ENCODE assay signal across 1 cellular context in genomic region chr9:72364679-72365524, GRCh38.
TF ChIP-seq lines count a peak whose summit lies in the region.

TSS of gene ZFAND5 (minus strand) at chr9:72365208. CDS start at chr9:72360778, 4,430 bp downstream.

TF ChIP-seq in HepG2, 621 proteins besides CTCF, POLR2A, EP300 and RAD21 (continued from another document and continues in another):
- TF ChIP-seq, protein P1, sequence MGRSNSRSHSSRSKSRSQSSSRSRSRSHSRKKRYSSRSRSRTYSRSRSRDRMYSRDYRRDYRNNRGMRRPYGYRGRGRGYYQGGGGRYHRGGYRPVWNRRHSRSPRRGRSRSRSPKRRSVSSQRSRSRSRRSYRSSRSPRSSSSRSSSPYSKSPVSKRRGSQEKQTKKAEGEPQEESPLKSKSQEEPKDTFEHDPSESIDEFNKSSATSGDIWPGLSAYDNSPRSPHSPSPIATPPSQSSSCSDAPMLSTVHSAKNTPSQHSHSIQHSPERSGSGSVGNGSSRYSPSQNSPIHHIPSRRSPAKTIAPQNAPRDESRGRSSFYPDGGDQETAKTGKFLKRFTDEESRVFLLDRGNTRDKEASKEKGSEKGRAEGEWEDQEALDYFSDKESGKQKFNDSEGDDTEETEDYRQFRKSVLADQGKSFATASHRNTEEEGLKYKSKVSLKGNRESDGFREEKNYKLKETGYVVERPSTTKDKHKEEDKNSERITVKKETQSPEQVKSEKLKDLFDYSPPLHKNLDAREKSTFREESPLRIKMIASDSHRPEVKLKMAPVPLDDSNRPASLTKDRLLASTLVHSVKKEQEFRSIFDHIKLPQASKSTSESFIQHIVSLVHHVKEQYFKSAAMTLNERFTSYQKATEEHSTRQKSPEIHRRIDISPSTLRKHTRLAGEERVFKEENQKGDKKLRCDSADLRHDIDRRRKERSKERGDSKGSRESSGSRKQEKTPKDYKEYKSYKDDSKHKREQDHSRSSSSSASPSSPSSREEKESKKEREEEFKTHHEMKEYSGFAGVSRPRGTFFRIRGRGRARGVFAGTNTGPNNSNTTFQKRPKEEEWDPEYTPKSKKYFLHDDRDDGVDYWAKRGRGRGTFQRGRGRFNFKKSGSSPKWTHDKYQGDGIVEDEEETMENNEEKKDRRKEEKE (IDR thresholded peaks at IDR 0.05): no peak
- TF ChIP-seq, protein P2, sequence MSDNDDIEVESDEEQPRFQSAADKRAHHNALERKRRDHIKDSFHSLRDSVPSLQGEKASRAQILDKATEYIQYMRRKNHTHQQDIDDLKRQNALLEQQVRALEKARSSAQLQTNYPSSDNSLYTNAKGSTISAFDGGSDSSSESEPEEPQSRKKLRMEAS (IDR thresholded peaks at IDR 0.05): peak; percentile 1; the same call in 1 of the 2 replicates
- no peak for TF ChIP-seq WIZ (CRISPR knock-in tag; IDR thresholded peaks at IDR 0.05)
- peak; percentile 40 for TF ChIP-seq KAT7 (CRISPR knock-in tag; IDR thresholded peaks at IDR 0.05; ENCODE audit: borderline replicate concordance)
- TF ChIP-seq GZF1 (CRISPR knock-in tag; IDR thresholded peaks at IDR 0.05): no peak
- no peak for TF ChIP-seq FOXA1 (IDR thresholded peaks at IDR 0.05)
- TF ChIP-seq FOXA1 (CRISPR knock-in tag; IDR thresholded peaks at IDR 0.05): peak; percentile 6; the same call in 1 of the 2 replicates
- no peak for TF ChIP-seq ZNF333 (CRISPR knock-in tag; IDR thresholded peaks at IDR 0.05; ENCODE audit: borderline replicate concordance)
- peak; percentile 5; the same call in 1 of the 2 replicates for TF ChIP-seq FIP1L1 (IDR thresholded peaks at IDR 0.05; ENCODE audit: borderline replicate concordance, insufficient read depth, low read depth, low read length)
- TF ChIP-seq SP140L (CRISPR knock-in tag; IDR thresholded peaks at IDR 0.05; ENCODE audit: borderline replicate concordance): no peak
- peak; percentile 29; the same call in 1 of the 2 replicates for TF ChIP-seq NFE2 (CRISPR knock-in tag; IDR thresholded peaks at IDR 0.05)
- no peak for TF ChIP-seq THAP9 (CRISPR knock-in tag; IDR thresholded peaks at IDR 0.05; ENCODE audit: borderline replicate concordance)
- TF ChIP-seq ZNF337 (CRISPR knock-in tag; IDR thresholded peaks at IDR 0.05; ENCODE audit: borderline replicate concordance, low read depth): no peak
- TF ChIP-seq ZNF75D (CRISPR knock-in tag; IDR thresholded peaks at IDR 0.05; ENCODE audit: borderline replicate concordance): no peak
- peak; percentile 57 for TF ChIP-seq HOXA3 (CRISPR knock-in tag; IDR thresholded peaks at IDR 0.05)
- TF ChIP-seq, protein P3, sequence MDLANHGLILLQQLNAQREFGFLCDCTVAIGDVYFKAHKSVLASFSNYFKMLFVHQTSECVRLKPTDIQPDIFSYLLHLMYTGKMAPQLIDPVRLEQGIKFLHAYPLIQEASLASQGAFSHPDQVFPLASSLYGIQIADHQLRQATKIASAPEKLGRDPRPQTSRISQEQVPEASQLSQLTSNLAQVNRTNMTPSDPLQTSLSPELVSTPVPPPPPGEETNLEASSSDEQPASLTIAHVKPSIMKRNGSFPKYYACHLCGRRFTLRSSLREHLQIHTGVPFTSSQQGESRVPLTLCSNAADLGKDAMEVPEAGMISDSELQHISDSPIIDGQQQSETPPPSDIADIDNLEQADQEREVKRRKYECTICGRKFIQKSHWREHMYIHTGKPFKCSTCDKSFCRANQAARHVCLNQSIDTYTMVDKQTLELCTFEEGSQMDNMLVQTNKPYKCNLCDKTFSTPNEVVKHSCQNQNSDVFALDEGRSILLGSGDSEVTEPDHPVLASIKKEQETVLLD (CRISPR knock-in tag; IDR thresholded peaks at IDR 0.05; ENCODE audit: low read depth): peak; percentile 71; the same call in 1 of the 2 replicates
- TF ChIP-seq SOX5 (CRISPR knock-in tag; IDR thresholded peaks at IDR 0.05; ENCODE audit: borderline replicate concordance): no peak
- TF ChIP-seq HMG20A (CRISPR knock-in tag; IDR thresholded peaks at IDR 0.05; ENCODE audit: borderline replicate concordance): peak; percentile 11; the same call in 1 of the 2 replicates
- TF ChIP-seq KMT2A (CRISPR knock-in tag; IDR thresholded peaks at IDR 0.05): no peak; the same call in 1 of the 2 replicates
- TF ChIP-seq RBFOX2 (IDR thresholded peaks at IDR 0.05; ENCODE audit: low read depth, low read length): peak; percentile 99
- no peak for TF ChIP-seq PAX8 (CRISPR knock-in tag; IDR thresholded peaks at IDR 0.05; ENCODE audit: borderline replicate concordance)
- TF ChIP-seq XRCC5 (optimal IDR thresholded peaks at IDR 0.05; ENCODE audit: low read length): no peak
- peak; percentile 83 for TF ChIP-seq TBX2 (CRISPR knock-in tag; IDR thresholded peaks at IDR 0.05; ENCODE audit: borderline replicate concordance)
- TF ChIP-seq ISL2 (CRISPR knock-in tag; IDR thresholded peaks at IDR 0.05): no peak; the same call in 1 of the 2 replicates
- TF ChIP-seq ZNF749 (CRISPR knock-in tag; IDR thresholded peaks at IDR 0.05; ENCODE audit: borderline replicate concordance): peak; percentile 55; the same call in 1 of the 2 replicates
- TF ChIP-seq SSRP1 (CRISPR knock-in tag; IDR thresholded peaks at IDR 0.05): peak; percentile 60; the same call in 1 of the 2 replicates
- TF ChIP-seq NFKB2 (CRISPR knock-in tag; IDR thresholded peaks at IDR 0.05; ENCODE audit: borderline replicate concordance): peak; percentile 15; the same call in 1 of the 2 replicates
- TF ChIP-seq FOXM1 (CRISPR knock-in tag; IDR thresholded peaks at IDR 0.05): no peak
- no peak for TF ChIP-seq RARG (CRISPR knock-in tag; IDR thresholded peaks at IDR 0.05; ENCODE audit: low read depth)
- no peak for TF ChIP-seq KLF9 (CRISPR knock-in tag; IDR thresholded peaks at IDR 0.05; ENCODE audit: low read depth)
- TF ChIP-seq EHMT2 (IDR thresholded peaks at IDR 0.05; ENCODE audit: borderline replicate concordance, low read depth, low read length): no peak
- 0 out of 2 replicates have a peak, but pooled peaks have one; percentile 56 for TF ChIP-seq ZNF83 (CRISPR knock-in tag; IDR thresholded peaks at IDR 0.05; ENCODE audit: borderline replicate concordance)
- TF ChIP-seq, protein P4, sequence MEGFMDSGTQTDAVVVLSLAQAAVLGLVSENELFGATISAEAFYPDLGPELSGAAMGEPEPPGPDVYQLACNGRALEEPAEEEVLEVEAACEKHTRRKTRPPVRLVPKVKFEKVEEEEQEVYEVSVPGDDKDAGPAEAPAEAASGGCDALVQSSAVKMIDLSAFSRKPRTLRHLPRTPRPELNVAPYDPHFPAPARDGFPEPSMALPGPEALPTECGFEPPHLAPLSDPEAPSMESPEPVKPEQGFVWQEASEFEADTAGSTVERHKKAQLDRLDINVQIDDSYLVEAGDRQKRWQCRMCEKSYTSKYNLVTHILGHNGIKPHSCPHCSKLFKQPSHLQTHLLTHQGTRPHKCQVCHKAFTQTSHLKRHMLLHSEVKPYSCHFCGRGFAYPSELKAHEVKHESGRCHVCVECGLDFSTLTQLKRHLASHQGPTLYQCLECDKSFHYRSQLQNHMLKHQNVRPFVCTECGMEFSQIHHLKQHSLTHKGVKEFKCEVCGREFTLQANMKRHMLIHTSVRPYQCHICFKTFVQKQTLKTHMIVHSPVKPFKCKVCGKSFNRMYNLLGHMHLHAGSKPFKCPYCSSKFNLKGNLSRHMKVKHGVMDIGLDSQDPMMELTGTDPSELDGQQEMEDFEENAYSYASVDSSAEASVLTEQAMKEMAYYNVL (CRISPR knock-in tag; IDR thresholded peaks at IDR 0.05; ENCODE audit: borderline replicate concordance): no peak; the same call in 1 of the 2 replicates
- TF ChIP-seq NBN (conservative IDR thresholded peaks at IDR 0.05): no peak
- TF ChIP-seq ZBTB46 (CRISPR knock-in tag; IDR thresholded peaks at IDR 0.05; ENCODE audit: borderline replicate concordance): no peak
- TF ChIP-seq ZSCAN25 (CRISPR knock-in tag; IDR thresholded peaks at IDR 0.05): peak; percentile 54; the same call in 1 of the 2 replicates
- TF ChIP-seq REL (CRISPR knock-in tag; conservative IDR thresholded peaks at IDR 0.05): peak; percentile 64
- TF ChIP-seq BCL6 (CRISPR knock-in tag; IDR thresholded peaks at IDR 0.05): peak; percentile 11
- 0 out of 2 replicates have a peak, but pooled peaks have one; percentile 24 for TF ChIP-seq ZNF280B (CRISPR knock-in tag; IDR thresholded peaks at IDR 0.05; ENCODE audit: borderline replicate concordance)
- TF ChIP-seq MNT (IDR thresholded peaks at IDR 0.05): no peak; the same call in 1 of the 2 replicates
- TF ChIP-seq ZNF136 (CRISPR knock-in tag; IDR thresholded peaks at IDR 0.05; ENCODE audit: low read depth): no peak
- TF ChIP-seq, protein P5, sequence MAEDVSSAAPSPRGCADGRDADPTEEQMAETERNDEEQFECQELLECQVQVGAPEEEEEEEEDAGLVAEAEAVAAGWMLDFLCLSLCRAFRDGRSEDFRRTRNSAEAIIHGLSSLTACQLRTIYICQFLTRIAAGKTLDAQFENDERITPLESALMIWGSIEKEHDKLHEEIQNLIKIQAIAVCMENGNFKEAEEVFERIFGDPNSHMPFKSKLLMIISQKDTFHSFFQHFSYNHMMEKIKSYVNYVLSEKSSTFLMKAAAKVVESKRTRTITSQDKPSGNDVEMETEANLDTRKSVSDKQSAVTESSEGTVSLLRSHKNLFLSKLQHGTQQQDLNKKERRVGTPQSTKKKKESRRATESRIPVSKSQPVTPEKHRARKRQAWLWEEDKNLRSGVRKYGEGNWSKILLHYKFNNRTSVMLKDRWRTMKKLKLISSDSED (CRISPR knock-in tag; IDR thresholded peaks at IDR 0.05): no peak
- TF ChIP-seq HMGA1 (CRISPR knock-in tag; conservative IDR thresholded peaks at IDR 0.05): no peak
- TF ChIP-seq ZIK1 (CRISPR knock-in tag; IDR thresholded peaks at IDR 0.05; ENCODE audit: borderline replicate concordance, low read depth): peak; percentile 68; the same call in 1 of the 2 replicates
- TF ChIP-seq ZNF562 (CRISPR knock-in tag; IDR thresholded peaks at IDR 0.05; ENCODE audit: borderline replicate concordance): no peak
- TF ChIP-seq TBP (CRISPR knock-in tag; IDR thresholded peaks at IDR 0.05): no peak
- TF ChIP-seq, protein P6, sequence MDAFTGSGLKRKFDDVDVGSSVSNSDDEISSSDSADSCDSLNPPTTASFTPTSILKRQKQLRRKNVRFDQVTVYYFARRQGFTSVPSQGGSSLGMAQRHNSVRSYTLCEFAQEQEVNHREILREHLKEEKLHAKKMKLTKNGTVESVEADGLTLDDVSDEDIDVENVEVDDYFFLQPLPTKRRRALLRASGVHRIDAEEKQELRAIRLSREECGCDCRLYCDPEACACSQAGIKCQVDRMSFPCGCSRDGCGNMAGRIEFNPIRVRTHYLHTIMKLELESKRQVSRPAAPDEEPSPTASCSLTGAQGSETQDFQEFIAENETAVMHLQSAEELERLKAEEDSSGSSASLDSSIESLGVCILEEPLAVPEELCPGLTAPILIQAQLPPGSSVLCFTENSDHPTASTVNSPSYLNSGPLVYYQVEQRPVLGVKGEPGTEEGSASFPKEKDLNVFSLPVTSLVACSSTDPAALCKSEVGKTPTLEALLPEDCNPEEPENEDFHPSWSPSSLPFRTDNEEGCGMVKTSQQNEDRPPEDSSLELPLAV (CRISPR knock-in tag; conservative IDR thresholded peaks at IDR 0.05; ENCODE audit: low read depth): no peak
- TF ChIP-seq TMF1 (CRISPR knock-in tag; IDR thresholded peaks at IDR 0.05; ENCODE audit: low read depth): peak; percentile 30; the same call in 1 of the 2 replicates
- TF ChIP-seq THAP11 (CRISPR knock-in tag; IDR thresholded peaks at IDR 0.05): no peak; the same call in 1 of the 2 replicates
